In the genomic region with DNA sequence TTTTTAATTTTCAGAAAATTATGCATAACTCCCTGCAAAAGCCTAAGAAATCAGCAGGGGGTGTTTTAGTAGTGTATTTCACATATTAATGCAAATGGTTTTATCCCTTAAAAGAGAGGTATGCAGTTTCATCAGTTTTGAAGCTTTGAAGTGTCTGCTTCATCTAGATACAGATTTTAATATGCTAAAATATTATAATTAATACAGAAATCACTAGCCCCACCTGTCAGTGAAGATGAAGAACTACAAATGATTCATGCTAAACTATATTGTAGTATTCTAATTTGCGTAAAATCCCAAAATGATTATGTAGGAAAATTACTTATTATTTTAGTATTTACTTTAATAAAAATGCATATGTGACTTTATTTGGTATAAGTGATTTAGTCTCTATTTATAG, we compare ENCODE assay signal across 14 cellular contexts. TPM values are rescaled to one million over a fixed set of nuclear protein-coding genes. Genes with fewer than 3 reads are reported as not detected.
DNase-seq lines count a peak whose midpoint lies in the region; ATAC-seq, FAIRE-seq and TF ChIP-seq lines count a peak whose summit lies in the region.
"Had no signal": no experiment of that assay in that cellular context is flagged by ENCODE, and none has a peak within 500 bp of the region (broad histone marks: within the 10 kb centered on the region; RNA-seq: fewer than 3 reads in every experiment).

No MANE protein-coding gene starts in this region.

- TF ChIP-seq RAD21 in SK-N-SH (IDR thresholded peaks at IDR 0.05; ENCODE audit: low read length): peak; percentile 35

- POLR2A ChIA-PET in SK-N-SH (lab: Yijun Ruan, JAX): no interaction called here
- POLR2A ChIA-PET in HEK293T (lab: Yijun Ruan, JAX): no interaction called here

- TF ChIP-seq EP300 in SK-N-SH (IDR thresholded peaks at IDR 0.05; ENCODE audit: borderline replicate concordance in 1 of 2, low read depth in 1 of 2, low read length in 1 of 2): no peak

- H3K27ac ChIP-seq in SK-N-SH (ENCODE audit: low read depth in 2 of 2, low read length in 1 of 2) (no peak overlapping the region), small intestine (ENCODE audit: low read depth in 1 of 2, low read length in 1 of 2) (no peak overlapping the region)

- whole genome bisulfite sequencing in SK-N-SH (ENCODE audit: low lambda C conversion rate): 92% methylated on average over 1 of the region's 1 CpG
- 87 to 98% (median 98%) methylated on average over 1 of the region's 1 CpG for WGBS in small intestine, 3 donors

- H3K79me2 ChIP-seq in SK-N-SH (ENCODE audit: insufficient read depth): peaks cover 21% of the 10 kb centered on the region

- H3K27me3 ChIP-seq in SK-N-SH (ENCODE audit: insufficient read depth) (no peaks in the 10 kb centered on the region), small intestine (ENCODE audit: control insufficient read depth in 2 of 2, insufficient read depth in 2 of 2, low read length in 2 of 2) (no peaks in the 10 kb centered on the region)

- no peak overlapping the region for H3K9ac ChIP-seq in SK-N-SH

- H4K20me1 ChIP-seq in SK-N-SH (ENCODE audit: insufficient read depth): no peaks in the 10 kb centered on the region

- no peak overlapping the region for H3K4me2 ChIP-seq in SK-N-SH

- TF ChIP-seq CTCF in SK-N-SH (IDR thresholded peaks at IDR 0.05): peak; percentile 46

- no peak for ATAC-seq in SK-N-SH treated with all-trans-retinoic acid at 6 μM for 48 hours
- no peak for ATAC-seq in GM18861 (IDR thresholded peaks at IDR 0.05; ENCODE audit: unreplicated experiment)

- H3K4me3 ChIP-seq in SK-N-SH (ENCODE audit: low read depth in 2 of 2, low read length in 1 of 2): no peak overlapping the region
- H3K4me3 ChIP-seq in small intestine (ENCODE audit: low read depth in 1 of 2, low read length in 2 of 2): no peak overlapping the region

- H3K9me2 ChIP-seq in SK-N-SH: no peaks in the 10 kb centered on the region

- CTCF ChIA-PET in SK-N-SH (lab: Yijun Ruan, JAX): interaction anchor here (0.7 to 3.1 kb wide), 15 partner anchors 10 to 391 kb away, joined by 3 to 15 read pairs (median 3); no protein-coding TSS in a partner anchor
- CTCF ChIA-PET in HEK293T (lab: Yijun Ruan, JAX): interaction anchor here (0.5 to 0.7 kb wide), 2 partner anchors 736 to 1621 kb away, joined by 3 to 4 read pairs; no protein-coding TSS in a partner anchor

- H3K36me3 ChIP-seq in SK-N-SH (replicated peaks in 1 of 2; ENCODE audit: control insufficient read depth in 1 of 2, insufficient read depth in 2 of 2, low read length in 1 of 2) (peaks cover 0 to 6% of the 10 kb centered on the region in 2 experiments), small intestine (ENCODE audit: control insufficient read depth in 2 of 2, insufficient read depth in 2 of 2, low read length in 2 of 2) (no peaks in the 10 kb centered on the region)

- H3K4me1 ChIP-seq in SK-N-SH (ENCODE audit: control insufficient read depth in 1 of 2, insufficient read depth in 2 of 2, low read depth in 1 of 2, low read length in 1 of 2) (peaks cover 5 to 11% of the 10 kb centered on the region in 2 experiments; a peak in 2 of 4 replicates), small intestine (ENCODE audit: control insufficient read depth in 2 of 2, insufficient read depth in 1 of 2, low read depth in 1 of 2, low read length in 1 of 2) (no peaks in the 10 kb centered on the region)

- H2AFZ ChIP-seq in SK-N-SH (ENCODE audit: low read depth): 0 out of 2 replicates have a peak overlapping the region, but pooled peaks have one; percentile 4

- peaks cover 13% of the 10 kb centered on the region for H3F3A ChIP-seq in SK-N-SH (replicated peaks; ENCODE audit: insufficient read depth)

- FAIRE-seq in small intestine (lab: Jason Lieb, UNC): peak; percentile 81

- no peak for DNase-seq in SK-N-SH
- DNase-seq in NCI-H526 treated with DMSO at 0.1 percent for 48 hours (lab: John Stamatoyannopoulos, UW): peak; percentile 35
- peak; percentile 28 for DNase-seq in dermis blood vessel endothelial cell
- DNase-seq in small intestine: no peak
- DNase-seq in HEK293T (ENCODE audit: extremely low spot score): no peak
- DNase-seq in NCI-H345 treated with DMSO at 0.1 percent for 48 hours (lab: John Stamatoyannopoulos, UW; ENCODE audit: unreplicated experiment): no peak
- DNase-seq: activated CD4-positive, alpha-beta T cell treated with anti-CD3 and anti-CD28 coated beads for 48 hours; cerebellar nuclear complex; GDM1; NCI-H748 treated with DMSO at 0.1 percent for 48 hours had no signal

- H3K9me3 ChIP-seq in SK-N-SH: no peaks in the 10 kb centered on the region
- no peaks in the 10 kb centered on the region for H3K9me3 ChIP-seq in small intestine (ENCODE audit: control insufficient read depth, low read depth)

TF ChIP-seq in SK-N-SH, 30 proteins besides CTCF, POLR2A, EP300 and RAD21 (continues in another document):
- TF ChIP-seq TEAD4 (IDR thresholded peaks at IDR 0.05; ENCODE audit: borderline replicate concordance, insufficient read depth) (no peak), CHD2 (IDR thresholded peaks at IDR 0.05; ENCODE audit: low read length, partially characterized antibody) (no peak), NRF1 (IDR thresholded peaks at IDR 0.05; ENCODE audit: low read depth, low read length) (no peak), POLR2AphosphoS5 (IDR thresholded peaks at IDR 0.05; ENCODE audit: low read depth, low read length) (no peak), TCF12 (IDR thresholded peaks at IDR 0.05) (no peak), SIN3A (IDR thresholded peaks at IDR 0.05; ENCODE audit: borderline replicate concordance, low read depth, low read length) (no peak), SMC3 (IDR thresholded peaks at IDR 0.05; ENCODE audit: low read depth, low read length) (no peak), NFIC (IDR thresholded peaks at IDR 0.05; ENCODE audit: borderline replicate concordance) (no peak), RCOR1 (IDR thresholded peaks at IDR 0.05; ENCODE audit: low read length) (no peak)

TF ChIP-seq in SK-N-SH treated with all-trans-retinoic acid at 6 μM for 48 hours, 23 proteins besides CTCF, POLR2A, EP300 and RAD21 (continues in another document):
- TF ChIP-seq, protein P1, sequence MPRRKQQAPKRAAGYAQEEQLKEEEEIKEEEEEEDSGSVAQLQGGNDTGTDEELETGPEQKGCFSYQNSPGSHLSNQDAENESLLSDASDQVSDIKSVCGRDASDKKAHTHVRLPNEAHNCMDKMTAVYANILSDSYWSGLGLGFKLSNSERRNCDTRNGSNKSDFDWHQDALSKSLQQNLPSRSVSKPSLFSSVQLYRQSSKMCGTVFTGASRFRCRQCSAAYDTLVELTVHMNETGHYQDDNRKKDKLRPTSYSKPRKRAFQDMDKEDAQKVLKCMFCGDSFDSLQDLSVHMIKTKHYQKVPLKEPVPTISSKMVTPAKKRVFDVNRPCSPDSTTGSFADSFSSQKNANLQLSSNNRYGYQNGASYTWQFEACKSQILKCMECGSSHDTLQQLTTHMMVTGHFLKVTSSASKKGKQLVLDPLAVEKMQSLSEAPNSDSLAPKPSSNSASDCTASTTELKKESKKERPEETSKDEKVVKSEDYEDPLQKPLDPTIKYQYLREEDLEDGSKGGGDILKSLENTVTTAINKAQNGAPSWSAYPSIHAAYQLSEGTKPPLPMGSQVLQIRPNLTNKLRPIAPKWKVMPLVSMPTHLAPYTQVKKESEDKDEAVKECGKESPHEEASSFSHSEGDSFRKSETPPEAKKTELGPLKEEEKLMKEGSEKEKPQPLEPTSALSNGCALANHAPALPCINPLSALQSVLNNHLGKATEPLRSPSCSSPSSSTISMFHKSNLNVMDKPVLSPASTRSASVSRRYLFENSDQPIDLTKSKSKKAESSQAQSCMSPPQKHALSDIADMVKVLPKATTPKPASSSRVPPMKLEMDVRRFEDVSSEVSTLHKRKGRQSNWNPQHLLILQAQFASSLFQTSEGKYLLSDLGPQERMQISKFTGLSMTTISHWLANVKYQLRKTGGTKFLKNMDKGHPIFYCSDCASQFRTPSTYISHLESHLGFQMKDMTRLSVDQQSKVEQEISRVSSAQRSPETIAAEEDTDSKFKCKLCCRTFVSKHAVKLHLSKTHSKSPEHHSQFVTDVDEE (CRISPR knock-in tag; IDR thresholded peaks at IDR 0.05): no peak
- TF ChIP-seq RARB (CRISPR knock-in tag; IDR thresholded peaks at IDR 0.05) (no peak), OSR1 (CRISPR knock-in tag; IDR thresholded peaks at IDR 0.05) (no peak)

TF ChIP-seq in HEK293T, 16 proteins besides CTCF, POLR2A, EP300 and RAD21:
- TF ChIP-seq ZNF384 (IDR thresholded peaks at IDR 0.05) (no peak), L3MBTL2 (conservative IDR thresholded peaks at IDR 0.05) (no peak)
- TF ChIP-seq, protein P2, sequence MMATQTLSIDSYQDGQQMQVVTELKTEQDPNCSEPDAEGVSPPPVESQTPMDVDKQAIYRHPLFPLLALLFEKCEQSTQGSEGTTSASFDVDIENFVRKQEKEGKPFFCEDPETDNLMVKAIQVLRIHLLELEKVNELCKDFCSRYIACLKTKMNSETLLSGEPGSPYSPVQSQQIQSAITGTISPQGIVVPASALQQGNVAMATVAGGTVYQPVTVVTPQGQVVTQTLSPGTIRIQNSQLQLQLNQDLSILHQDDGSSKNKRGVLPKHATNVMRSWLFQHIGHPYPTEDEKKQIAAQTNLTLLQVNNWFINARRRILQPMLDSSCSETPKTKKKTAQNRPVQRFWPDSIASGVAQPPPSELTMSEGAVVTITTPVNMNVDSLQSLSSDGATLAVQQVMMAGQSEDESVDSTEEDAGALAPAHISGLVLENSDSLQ (IDR thresholded peaks at IDR 0.05): no peak

RNA-seq across cellular contexts. Expression of a gene that starts 2.9 kb away (rescaled TPM):
- polyA plus RNA-seq in SK-N-SH (2012; rRNA removed): 28.4 and 36.1 TPM in 2 replicates
- 29.4 and 31.6 TPM in 2 replicates for polyA plus RNA-seq in SK-N-SH (2012; cell fraction: cytosol; rRNA removed)
- 64.7 and 89.2 TPM in 2 replicates for polyA plus RNA-seq in SK-N-SH (2012; cell fraction: nucleus; rRNA removed)
- total RNA-seq in dermis blood vessel endothelial cell: 11.9 and 15.6 TPM in 2 replicates
- polyA plus RNA-seq in small intestine: 10 to 100 TPM in 2 of 3 donors, 1 to 10 TPM in 1; 5.4 to 16.5 (median 12.7) TPM

RNA-seq across cellular contexts. Expression of a gene that starts 53.4 kb away (rescaled TPM):
- polyA plus RNA-seq in SK-N-SH (2012; rRNA removed) (0.07 TPM in 1 of 2 replicates, not detected in the other), small intestine (not detected)
- 0.04 and 0.18 TPM in 2 replicates for polyA plus RNA-seq in SK-N-SH (2012; cell fraction: cytosol; rRNA removed)
- 0.06 and 0.39 TPM in 2 replicates for polyA plus RNA-seq in SK-N-SH (2012; cell fraction: nucleus; rRNA removed)
- not detected in 2 replicates for total RNA-seq in dermis blood vessel endothelial cell
- total RNA-seq: LHCN-M2, urinary bladder had no signal

Comparison
In these comparisons a context has a peak if more than half of its experiments do, and no peak if none do; other contexts are left out.
1. DNase-seq: peak in NCI-H526 treated with DMSO at 0.1 percent for 48 hours (single experiment) and dermis blood vessel endothelial cell (single experiment); none in SK-N-SH (single experiment), small intestine (single experiment), HEK293T (single experiment) and NCI-H345 treated with DMSO at 0.1 percent for 48 hours (single experiment).